10 cellular contexts compared by ENCODE assay signal in genomic region chr7:97973206-97973658, GRCh38. TPM values are rescaled to one million over a fixed set of nuclear protein-coding genes. Genes with fewer than 3 reads are reported as not detected.
A peak's percentile ranks its signal among the peaks of the same experiment; 100 is the strongest.
DNase-seq lines count a peak whose midpoint lies in the region; ATAC-seq and TF ChIP-seq lines count a peak whose summit lies in the region.
"Had no signal": no experiment of that assay in that cellular context is flagged by ENCODE, and none has a peak within 500 bp of the region (broad histone marks: within the 10 kb centered on the region; RNA-seq: fewer than 3 reads in every experiment).

No MANE protein-coding gene starts in this region.

- dilution Hi-C loops in mammary epithelial cell (cut with HindIII; ENCODE audit: low sequenced_read_pairs): no loop called here

- H3K4me1 Mint-ChIP-seq in MCF 10A (ENCODE audit: insufficient read depth, unreplicated experiment): peaks cover 17% of the 10 kb centered on the region
- peaks cover 6% of the 10 kb centered on the region for H3K4me1 Mint-ChIP-seq in stimulated activated naive CD8-positive, alpha-beta T cell treated with anti-CD3 and anti-CD28 coated beads, Interleukin-15, amount 100 ng/mL, for 72 hours

- no peak overlapping the region for H3K9ac ChIP-seq in mammary epithelial cell (ENCODE audit: insufficient read depth, low read length)

- no peak overlapping the region for H3K4me2 ChIP-seq in mammary epithelial cell (ENCODE audit: insufficient read depth, low read depth, low read length)

- H4K20me1 ChIP-seq in mammary epithelial cell (ENCODE audit: insufficient read depth, low read length): no peaks in the 10 kb centered on the region

- no peaks in the 10 kb centered on the region for H3K27me3 ChIP-seq in mammary epithelial cell (ENCODE audit: insufficient read depth, low read length)
- H3K27me3 ChIP-seq in effector memory CD4-positive, alpha-beta T cell (replicated peaks; ENCODE audit: control insufficient read depth, insufficient read depth, low read length, poor library complexity, severe bottlenecking): no peaks in the 10 kb centered on the region
- H3K27me3 ChIP-seq: upper lobe of left lung had no signal

- intact Hi-C loops in MCF 10A (cut with micrococcal nuclease) (loop anchor here (2.0 kb wide), 1 partner anchor 100 kb away; the partner anchor contains the start of gene ASNS), mammary epithelial cell (cut with micrococcal nuclease) (no loop called here)

- POLR2A ChIA-PET in MCF 10A (lab: Yijun Ruan, JAX): interaction anchor here (0.7 to 1.1 kb wide), 3 partner anchors 42 to 1435 kb away, joined by 3 to 4 read pairs (median 4); partner anchors contain the start of gene ASNS

- H3K36me3 ChIP-seq in mammary epithelial cell (ENCODE audit: insufficient read depth, low read length): no peaks in the 10 kb centered on the region
- H3K36me3 ChIP-seq in effector memory CD4-positive, alpha-beta T cell (ENCODE audit: control insufficient read depth, insufficient read depth, low read length): no peaks in the 10 kb centered on the region

- no peaks in the 10 kb centered on the region for H3K9me3 Mint-ChIP-seq in MCF 10A (ENCODE audit: unreplicated experiment)
- peaks cover 0 to 6% of the 10 kb centered on the region in 2 donors for H3K9me3 Mint-ChIP-seq in stimulated activated naive CD8-positive, alpha-beta T cell treated with anti-CD3 and anti-CD28 coated beads, Interleukin-15, amount 100 ng/mL, for 72 hours

- H2AFZ ChIP-seq in mammary epithelial cell (ENCODE audit: low read depth, low read length): no peak overlapping the region

- H3K36me3 Mint-ChIP-seq in MCF 10A (ENCODE audit: insufficient read depth, unreplicated experiment): peaks cover 6% of the 10 kb centered on the region

- CTCF ChIA-PET in MCF 10A (lab: Yijun Ruan, JAX) (interaction anchor here (0.6 to 2.2 kb wide), 9 partner anchors 10 to 603 kb away, joined by 3 to 9 read pairs (median 3); no protein-coding TSS in a partner anchor), mammary epithelial cell (lab: Charles Lee; ENCODE audit: low non-redundant PET) (no interaction called here)

- H3K4me3 Mint-ChIP-seq in MCF 10A (ENCODE audit: unreplicated experiment): peak overlapping the region; percentile 86
- peak overlapping the region; percentile 22 to 35 for H3K4me3 Mint-ChIP-seq in stimulated activated naive CD8-positive, alpha-beta T cell treated with anti-CD3 and anti-CD28 coated beads, Interleukin-15, amount 100 ng/mL, for 72 hours

- TF ChIP-seq CTCF in MCF 10A (IDR thresholded peaks at IDR 0.05; ENCODE audit: unreplicated experiment) (no peak), mammary epithelial cell (conservative IDR thresholded peaks at IDR 0.05 in 1 of 2, IDR thresholded peaks at IDR 0.05 in 1 of 2; ENCODE audit: extremely low read depth in 1 of 2, insufficient read depth in 1 of 2, low read depth in 1 of 2, low read length in 2 of 2) (no peak)

- TF ChIP-seq POLR2A in erythroblast (IDR thresholded peaks at IDR 0.05; ENCODE audit: low read length): no peak

- peaks cover 31% of the 10 kb centered on the region for H3K79me2 ChIP-seq in mammary epithelial cell (ENCODE audit: insufficient read depth, low read length)

- in situ Hi-C loops in mammary epithelial cell (cut with MboI; ENCODE audit: low sequenced_read_pairs in 2 of 2): no loop called here

- BruUV-seq in MCF 10A (replicated peaks; lab: Mats Ljungman, UMichigan): no TSS peak
- no TSS peak for BruUV-seq in mammary epithelial cell (replicated peaks; lab: Mats Ljungman, UMichigan)

- H3K9me3 ChIP-seq in mammary epithelial cell (replicated peaks; ENCODE audit: insufficient read depth, low read length): no peaks in the 10 kb centered on the region
- no peaks in the 10 kb centered on the region for H3K9me3 ChIP-seq in effector memory CD4-positive, alpha-beta T cell (ENCODE audit: control insufficient read depth, low read length)
- H3K9me3 ChIP-seq: upper lobe of left lung had no signal

- 84% methylated on average over 8 of the region's 17 CpGs for WGBS in mammary epithelial cell (ENCODE audit: low coverage, missing lambda C conversion rate)

- no peak for DNase-seq in MCF 10A (ENCODE audit: unreplicated experiment)
- DNase-seq in mammary epithelial cell: no peak
- peak; percentile 58 for DNase-seq in NCI-H345 treated with DMSO at 0.1 percent for 48 hours (lab: John Stamatoyannopoulos, UW; ENCODE audit: unreplicated experiment)
- DNase-seq in erythroblast (lab: John Stamatoyannopoulos, UW): peak; percentile 6 to 39
- DNase-seq in stimulated activated naive CD8-positive, alpha-beta T cell treated with anti-CD3 and anti-CD28 coated beads, Interleukin-15, amount 100 ng/mL, for 72 hours: no peak
- DNase-seq in epidermal melanocyte (ENCODE audit: insufficient read length, low spot score): no peak
- DNase-seq in effector memory CD4-positive, alpha-beta T cell: no peak
- DNase-seq: upper lobe of left lung had no signal

- no peak for ATAC-seq in stimulated activated naive CD8-positive, alpha-beta T cell treated with anti-CD3 and anti-CD28 coated beads, Interleukin-15, amount 100 ng/mL, for 72 hours
- no peak for ATAC-seq in GM18870 (IDR thresholded peaks at IDR 0.05; ENCODE audit: unreplicated experiment)

- no peak overlapping the region for H3K4me3 ChIP-seq in mammary epithelial cell (replicated peaks in 1 of 3; ENCODE audit: insufficient read depth in 1 of 3, low read depth in 2 of 3, low read length in 3 of 3)
- H3K4me3 ChIP-seq in effector memory CD4-positive, alpha-beta T cell (ENCODE audit: insufficient read depth, low read depth, low read length, poor library complexity, severe bottlenecking): no peak overlapping the region

- H3K27ac Mint-ChIP-seq in MCF 10A (ENCODE audit: low read depth, unreplicated experiment): no peak overlapping the region
- H3K27ac Mint-ChIP-seq in stimulated activated naive CD8-positive, alpha-beta T cell treated with anti-CD3 and anti-CD28 coated beads, Interleukin-15, amount 100 ng/mL, for 72 hours: no peak overlapping the region

- H3K27ac ChIP-seq in mammary epithelial cell (ENCODE audit: insufficient read depth, low read depth, low read length): no peak overlapping the region
- no peak overlapping the region for H3K27ac ChIP-seq in effector memory CD4-positive, alpha-beta T cell (ENCODE audit: insufficient read depth, low read length, poor library complexity, severe bottlenecking)

- H3K27me3 Mint-ChIP-seq in MCF 10A (ENCODE audit: insufficient read depth, unreplicated experiment): no peaks in the 10 kb centered on the region
- no peaks in the 10 kb centered on the region for H3K27me3 Mint-ChIP-seq in stimulated activated naive CD8-positive, alpha-beta T cell treated with anti-CD3 and anti-CD28 coated beads, Interleukin-15, amount 100 ng/mL, for 72 hours

- H3K4me1 ChIP-seq in mammary epithelial cell (ENCODE audit: insufficient read depth, low read length): peaks cover 6% of the 10 kb centered on the region
- H3K4me1 ChIP-seq in effector memory CD4-positive, alpha-beta T cell (ENCODE audit: control insufficient read depth, insufficient read depth, low read length, poor library complexity, severe bottlenecking): peaks cover 11% of the 10 kb centered on the region

RNA-seq across cellular contexts. Expression of gene OCM2, which starts 16.8 kb away (rescaled TPM):
- total RNA-seq in MCF 10A (2022) (not detected in 2 replicates), mammary epithelial cell (not detected)
- not detected for polyA plus RNA-seq in mammary epithelial cell
- polyA minus RNA-seq in mammary epithelial cell: not detected
- total RNA-seq: upper lobe of left lung had no signal
- polyA plus RNA-seq: adipose tissue had no signal

Comparison
In these comparisons a context has a peak if more than half of its experiments do, and no peak if none do; other contexts are left out.
1. DNase-seq: peak in NCI-H345 treated with DMSO at 0.1 percent for 48 hours (single experiment) and erythroblast (2 of 2); none in MCF 10A (single experiment), mammary epithelial cell (single experiment), stimulated activated naive CD8-positive, alpha-beta T cell treated with anti-CD3 and anti-CD28 coated beads, Interleukin-15, amount 100 ng/mL, for 72 hours (0 of 2), epidermal melanocyte (single experiment) and effector memory CD4-positive, alpha-beta T cell (0 of 3).